Comparison of ENCODE assay signal across 8 cellular contexts in the genomic region with DNA sequence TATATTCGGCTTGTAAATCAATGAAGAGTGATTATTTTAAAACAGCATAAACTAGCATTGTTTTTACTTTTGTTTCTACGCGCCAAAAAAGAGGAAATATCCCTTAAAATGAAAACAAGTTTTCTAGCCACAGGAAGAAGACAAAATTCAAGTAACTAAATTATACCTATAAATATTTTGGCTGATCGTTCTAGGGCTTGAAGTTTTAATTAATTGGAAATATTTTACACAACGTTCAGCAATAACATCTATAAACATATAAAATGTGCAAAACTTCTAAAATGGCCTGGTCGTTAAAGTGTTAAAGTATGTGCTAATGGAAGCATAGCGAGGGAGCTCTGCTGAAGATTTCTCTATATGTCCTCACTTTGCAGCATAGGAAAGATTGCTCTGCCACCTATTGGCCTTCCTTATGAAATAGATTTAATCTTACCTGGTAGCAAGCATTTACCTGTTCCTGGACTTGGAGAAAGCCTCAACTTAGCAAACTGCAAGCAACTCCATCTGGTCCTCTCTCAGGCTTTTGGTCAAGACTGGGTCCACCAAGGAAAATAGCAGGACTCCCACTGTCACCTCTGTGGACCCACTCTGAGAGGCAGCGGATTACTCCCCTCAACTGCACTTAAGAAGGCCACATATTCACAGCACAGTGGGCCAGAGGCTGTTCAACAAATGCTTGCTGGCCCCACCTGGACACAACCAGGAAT.
DNase-seq lines count a peak whose midpoint lies in the region; ATAC-seq and TF ChIP-seq lines count a peak whose summit lies in the region.

No MANE protein-coding gene starts in this region.

- ATAC-seq in CD8-positive, alpha-beta T cell: peak; percentile 89
- ATAC-seq in naive B cell (ENCODE audit: low read depth in 2 of 2) (peak; percentile 79 to 90), GM18861 (IDR thresholded peaks at IDR 0.05; ENCODE audit: unreplicated experiment) (no peak)

- H3K27ac ChIP-seq in CD8-positive, alpha-beta T cell (ENCODE audit: low read depth, low read length): no peak overlapping the region

- H3K4me1 Mint-ChIP-seq in CD8-positive, alpha-beta T cell (ENCODE audit: low read depth): no peaks in the 10 kb centered on the region
- H3K4me1 Mint-ChIP-seq in endothelial cell (ENCODE audit: unreplicated experiment) (peaks cover 13% of the 10 kb centered on the region), naive B cell (peaks cover 7 to 15% (median 14%) of the 10 kb centered on the region in 3 donors)

- no peak overlapping the region for H3K4me3 ChIP-seq in CD8-positive, alpha-beta T cell (ENCODE audit: low read depth, low read length)
- H3K4me3 ChIP-seq in H7 (ENCODE audit: insufficient read depth, low read depth, low read length): no peak overlapping the region

- H3K27ac Mint-ChIP-seq in CD8-positive, alpha-beta T cell: no peak overlapping the region
- H3K27ac Mint-ChIP-seq in endothelial cell (ENCODE audit: unreplicated experiment) (no peak overlapping the region), naive B cell (no peak overlapping the region)

- peak; percentile 67 for TF ChIP-seq CTCF in CD8-positive, alpha-beta T cell (IDR thresholded peaks at IDR 0.05)
- peak; percentile 30 for TF ChIP-seq CTCF in endothelial cell (IDR thresholded peaks at IDR 0.05; ENCODE audit: unreplicated experiment)

- H3K36me3 Mint-ChIP-seq in CD8-positive, alpha-beta T cell: no peaks in the 10 kb centered on the region
- no peaks in the 10 kb centered on the region for H3K36me3 Mint-ChIP-seq in endothelial cell (ENCODE audit: low read depth, unreplicated experiment)
- no peaks in the 10 kb centered on the region for H3K36me3 Mint-ChIP-seq in naive B cell

- intact Hi-C loops in CD8-positive, alpha-beta T cell (cut with DNase I, micrococcal nuclease): loop anchor here (1.0 to 5.0 kb wide), 9 partner anchors 349 to 708 kb away; no protein-coding TSS in a partner anchor

- no peaks in the 10 kb centered on the region for H3K4me1 ChIP-seq in CD8-positive, alpha-beta T cell (ENCODE audit: insufficient read depth, low read length)

- peak in 6 of 7 experiments; percentile 2 to 61 (median 29) for DNase-seq in CD8-positive, alpha-beta T cell
- DNase-seq in H7: peak; percentile 34
- peak; percentile 57 for DNase-seq in NCI-H2171 treated with DMSO at 0.1 percent for 48 hours (lab: John Stamatoyannopoulos, UW)
- peak; percentile 33 to 52 for DNase-seq in activated CD4-positive, alpha-beta T cell treated with anti-CD3 and anti-CD28 coated beads for 4 hours
- peak; percentile 8 for DNase-seq in endothelial cell (ENCODE audit: low spot score)
- DNase-seq in naive B cell: peak; percentile 52
- DNase-seq in NCI-H2227 treated with DMSO at 0.1 percent for 48 hours (lab: John Stamatoyannopoulos, UW): no peak

- no peaks in the 10 kb centered on the region for H3K27me3 ChIP-seq in CD8-positive, alpha-beta T cell (ENCODE audit: insufficient read depth, low read length)
- H3K27me3 ChIP-seq in H7 (ENCODE audit: control insufficient read depth, insufficient read depth, low read length): no peaks in the 10 kb centered on the region

- H3K9me3 ChIP-seq in CD8-positive, alpha-beta T cell (ENCODE audit: low read length): no peaks in the 10 kb centered on the region

- CTCF ChIA-PET in CD8-positive, alpha-beta T cell (lab: Charles Lee): interaction anchor here (0.6 to 6.0 kb wide), 36 partner anchors 11 to 708 kb away, joined by 3 to 42 read pairs (median 4); no protein-coding TSS in a partner anchor

- H3K9me3 Mint-ChIP-seq in CD8-positive, alpha-beta T cell: no peaks in the 10 kb centered on the region
- H3K9me3 Mint-ChIP-seq in endothelial cell (ENCODE audit: unreplicated experiment): no peaks in the 10 kb centered on the region
- H3K9me3 Mint-ChIP-seq in naive B cell: no peaks in the 10 kb centered on the region

- H3K36me3 ChIP-seq in CD8-positive, alpha-beta T cell (ENCODE audit: insufficient read depth, low read length): no peaks in the 10 kb centered on the region
- no peaks in the 10 kb centered on the region for H3K36me3 ChIP-seq in H7 (replicated peaks; ENCODE audit: control insufficient read depth, insufficient read depth, low read length)

- no peak overlapping the region for H3K4me3 Mint-ChIP-seq in CD8-positive, alpha-beta T cell
- H3K4me3 Mint-ChIP-seq in endothelial cell (ENCODE audit: unreplicated experiment) (no peak overlapping the region), naive B cell (peak overlapping the region in 2 of 8 donors; percentile 4 to 10)

- H3K27me3 Mint-ChIP-seq in CD8-positive, alpha-beta T cell (ENCODE audit: low read depth): no peaks in the 10 kb centered on the region
- H3K27me3 Mint-ChIP-seq in endothelial cell (ENCODE audit: unreplicated experiment) (no peaks in the 10 kb centered on the region), naive B cell (peaks cover 8 to 14% (median 8%) of the 10 kb centered on the region in 3 donors)

- POLR2A ChIA-PET in CD8-positive, alpha-beta T cell (lab: Charles Lee): interaction anchor here (0.6 to 1.5 kb wide), 3 partner anchors 353 to 712 kb away, joined by 3 to 5 read pairs (median 3); no protein-coding TSS in a partner anchor
